In the genomic region with DNA sequence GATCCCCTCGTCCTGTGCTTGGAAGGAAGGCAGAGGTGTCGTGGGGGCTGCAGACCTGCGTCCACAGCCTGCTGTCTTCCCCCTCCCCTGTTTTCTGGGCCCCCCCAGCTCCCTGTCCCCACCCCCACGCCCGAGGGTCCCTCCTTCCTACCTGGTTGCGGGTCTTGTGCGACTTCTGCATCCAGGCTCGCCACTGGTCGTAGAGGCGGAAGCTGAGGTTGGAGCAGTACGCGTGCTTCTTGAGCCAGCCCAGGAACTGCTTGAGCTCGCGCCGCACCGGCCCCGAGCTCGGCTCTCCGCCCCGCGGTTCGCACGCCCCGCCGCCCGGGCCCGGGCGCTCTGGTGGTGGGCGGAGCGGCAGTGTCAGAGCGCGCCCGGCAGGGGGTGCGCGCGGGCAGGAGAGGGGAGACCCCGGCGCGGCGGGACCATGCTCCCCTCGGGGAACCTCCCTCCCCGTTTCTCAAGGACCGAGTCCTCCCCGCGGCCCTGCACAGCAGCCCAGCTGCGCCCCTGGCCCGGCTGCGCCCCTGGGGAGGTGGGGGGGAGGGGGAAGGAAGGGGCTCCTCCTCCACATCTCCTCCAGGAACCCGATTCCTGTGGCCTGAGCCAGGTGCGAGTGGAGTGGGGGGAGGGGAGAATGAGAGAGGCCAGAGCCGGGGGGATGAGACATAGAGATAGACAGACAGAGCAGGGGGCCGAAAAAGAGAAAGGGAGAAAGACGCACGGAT, we compare ENCODE assay signal across 1 cellular context.
A peak's percentile ranks its signal among the peaks of the same experiment; 100 is the strongest.
TF ChIP-seq lines count a peak whose summit lies in the region.

No MANE protein-coding gene starts in this region.

TF ChIP-seq in K562, 482 proteins besides CTCF, POLR2A, EP300 and RAD21 (continues in another document):
- no peak for TF ChIP-seq SRSF7 (optimal IDR thresholded peaks at IDR 0.05; ENCODE audit: low read depth, low read length)
- TF ChIP-seq, protein P1, sequence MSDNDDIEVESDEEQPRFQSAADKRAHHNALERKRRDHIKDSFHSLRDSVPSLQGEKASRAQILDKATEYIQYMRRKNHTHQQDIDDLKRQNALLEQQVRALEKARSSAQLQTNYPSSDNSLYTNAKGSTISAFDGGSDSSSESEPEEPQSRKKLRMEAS (CRISPR knock-in tag; IDR thresholded peaks at IDR 0.05), result 0 out of 2 replicates have a peak, but pooled peaks have one; percentile 5
- no peak for TF ChIP-seq HNRNPUL1 (IDR thresholded peaks at IDR 0.05; ENCODE audit: low read length)
- no peak for TF ChIP-seq PRPF4 (IDR thresholded peaks at IDR 0.05; ENCODE audit: insufficient read depth, low read depth, low read length, poor library complexity, severe bottlenecking)
- TF ChIP-seq FOXA3 (CRISPR knock-in tag; conservative IDR thresholded peaks at IDR 0.05 in 1 of 2, IDR thresholded peaks at IDR 0.05 in 1 of 2), result no peak
- TF ChIP-seq HDAC6 (IDR thresholded peaks at IDR 0.05; ENCODE audit: low read depth, low read length), result no peak
- TF ChIP-seq ILK (tag; IDR thresholded peaks at IDR 0.05; ENCODE audit: borderline replicate concordance, low read depth), result no peak
- no peak for TF ChIP-seq ZNF589 (CRISPR knock-in tag; IDR thresholded peaks at IDR 0.05; ENCODE audit: low read depth)
- TF ChIP-seq, protein P2, sequence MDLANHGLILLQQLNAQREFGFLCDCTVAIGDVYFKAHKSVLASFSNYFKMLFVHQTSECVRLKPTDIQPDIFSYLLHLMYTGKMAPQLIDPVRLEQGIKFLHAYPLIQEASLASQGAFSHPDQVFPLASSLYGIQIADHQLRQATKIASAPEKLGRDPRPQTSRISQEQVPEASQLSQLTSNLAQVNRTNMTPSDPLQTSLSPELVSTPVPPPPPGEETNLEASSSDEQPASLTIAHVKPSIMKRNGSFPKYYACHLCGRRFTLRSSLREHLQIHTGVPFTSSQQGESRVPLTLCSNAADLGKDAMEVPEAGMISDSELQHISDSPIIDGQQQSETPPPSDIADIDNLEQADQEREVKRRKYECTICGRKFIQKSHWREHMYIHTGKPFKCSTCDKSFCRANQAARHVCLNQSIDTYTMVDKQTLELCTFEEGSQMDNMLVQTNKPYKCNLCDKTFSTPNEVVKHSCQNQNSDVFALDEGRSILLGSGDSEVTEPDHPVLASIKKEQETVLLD (IDR thresholded peaks at IDR 0.05), result 0 out of 2 replicates have a peak, but pooled peaks have one; percentile 24
- peak; percentile 73 for TF ChIP-seq ZNF263 (CRISPR knock-in tag; IDR thresholded peaks at IDR 0.05; ENCODE audit: borderline replicate concordance)
- TF ChIP-seq NR1H2 (CRISPR knock-in tag; IDR thresholded peaks at IDR 0.05), result no peak
- TF ChIP-seq SMAD4 (CRISPR knock-in tag; conservative IDR thresholded peaks at IDR 0.05), result 0 out of 2 replicates have a peak, but pooled peaks have one; percentile 27
- TF ChIP-seq, protein P3, sequence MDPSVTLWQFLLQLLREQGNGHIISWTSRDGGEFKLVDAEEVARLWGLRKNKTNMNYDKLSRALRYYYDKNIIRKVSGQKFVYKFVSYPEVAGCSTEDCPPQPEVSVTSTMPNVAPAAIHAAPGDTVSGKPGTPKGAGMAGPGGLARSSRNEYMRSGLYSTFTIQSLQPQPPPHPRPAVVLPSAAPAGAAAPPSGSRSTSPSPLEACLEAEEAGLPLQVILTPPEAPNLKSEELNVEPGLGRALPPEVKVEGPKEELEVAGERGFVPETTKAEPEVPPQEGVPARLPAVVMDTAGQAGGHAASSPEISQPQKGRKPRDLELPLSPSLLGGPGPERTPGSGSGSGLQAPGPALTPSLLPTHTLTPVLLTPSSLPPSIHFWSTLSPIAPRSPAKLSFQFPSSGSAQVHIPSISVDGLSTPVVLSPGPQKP (CRISPR knock-in tag; IDR thresholded peaks at IDR 0.05), result no peak
- TF ChIP-seq, protein P4, sequence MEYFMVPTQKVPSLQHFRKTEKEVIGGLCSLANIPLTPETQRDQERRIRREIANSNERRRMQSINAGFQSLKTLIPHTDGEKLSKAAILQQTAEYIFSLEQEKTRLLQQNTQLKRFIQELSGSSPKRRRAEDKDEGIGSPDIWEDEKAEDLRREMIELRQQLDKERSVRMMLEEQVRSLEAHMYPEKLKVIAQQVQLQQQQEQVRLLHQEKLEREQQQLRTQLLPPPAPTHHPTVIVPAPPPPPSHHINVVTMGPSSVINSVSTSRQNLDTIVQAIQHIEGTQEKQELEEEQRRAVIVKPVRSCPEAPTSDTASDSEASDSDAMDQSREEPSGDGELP (CRISPR knock-in tag; IDR thresholded peaks at IDR 0.05; ENCODE audit: borderline replicate concordance), result peak; percentile 56; the same call in 1 of the 2 replicates
- TF ChIP-seq, protein P5, sequence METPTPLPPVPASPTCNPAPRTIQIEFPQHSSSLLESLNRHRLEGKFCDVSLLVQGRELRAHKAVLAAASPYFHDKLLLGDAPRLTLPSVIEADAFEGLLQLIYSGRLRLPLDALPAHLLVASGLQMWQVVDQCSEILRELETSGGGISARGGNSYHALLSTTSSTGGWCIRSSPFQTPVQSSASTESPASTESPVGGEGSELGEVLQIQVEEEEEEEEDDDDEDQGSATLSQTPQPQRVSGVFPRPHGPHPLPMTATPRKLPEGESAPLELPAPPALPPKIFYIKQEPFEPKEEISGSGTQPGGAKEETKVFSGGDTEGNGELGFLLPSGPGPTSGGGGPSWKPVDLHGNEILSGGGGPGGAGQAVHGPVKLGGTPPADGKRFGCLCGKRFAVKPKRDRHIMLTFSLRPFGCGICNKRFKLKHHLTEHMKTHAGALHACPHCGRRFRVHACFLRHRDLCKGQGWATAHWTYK (CRISPR knock-in tag; IDR thresholded peaks at IDR 0.05), result 0 out of 2 replicates have a peak, but pooled peaks have one; percentile 51
- no peak for TF ChIP-seq NFRKB (IDR thresholded peaks at IDR 0.05; ENCODE audit: low read depth)
- no peak for TF ChIP-seq ZSCAN29 (IDR thresholded peaks at IDR 0.05)
- no peak for TF ChIP-seq TEAD1 (CRISPR knock-in tag; IDR thresholded peaks at IDR 0.05)
- no peak for TF ChIP-seq ZNF232 (CRISPR knock-in tag; IDR thresholded peaks at IDR 0.05)
- peak; percentile 58; the same call in 1 of the 2 replicates for TF ChIP-seq SOX6 (IDR thresholded peaks at IDR 0.05)
- no peak for TF ChIP-seq RAD51 (IDR thresholded peaks at IDR 0.05; ENCODE audit: borderline replicate concordance, low read depth)
- peak; percentile 67 for TF ChIP-seq BHLHE40 (IDR thresholded peaks at IDR 0.05; ENCODE audit: low read length)
- TF ChIP-seq ZNF764 (CRISPR knock-in tag; IDR thresholded peaks at IDR 0.05; ENCODE audit: low read depth), result peak; percentile 26; the same call in 1 of the 2 replicates
- TF ChIP-seq RBM22 (IDR thresholded peaks at IDR 0.05; ENCODE audit: low read depth, low read length, poor library complexity, severe bottlenecking), result no peak
- TF ChIP-seq PHF20 (IDR thresholded peaks at IDR 0.05; ENCODE audit: partially characterized antibody), result no peak
- peak; percentile 31; the same call in 1 of the 2 replicates for TF ChIP-seq KDM2B (CRISPR knock-in tag; IDR thresholded peaks at IDR 0.05)
- TF ChIP-seq ILF3 (IDR thresholded peaks at IDR 0.05; ENCODE audit: borderline replicate concordance), result no peak
- TF ChIP-seq NFATC3 (IDR thresholded peaks at IDR 0.05), result peak; percentile 99
- TF ChIP-seq ZBTB7A (IDR thresholded peaks at IDR 0.05; ENCODE audit: borderline replicate concordance, control insufficient read depth, low read depth, low read length), result peak; percentile 98
- TF ChIP-seq, protein P6, sequence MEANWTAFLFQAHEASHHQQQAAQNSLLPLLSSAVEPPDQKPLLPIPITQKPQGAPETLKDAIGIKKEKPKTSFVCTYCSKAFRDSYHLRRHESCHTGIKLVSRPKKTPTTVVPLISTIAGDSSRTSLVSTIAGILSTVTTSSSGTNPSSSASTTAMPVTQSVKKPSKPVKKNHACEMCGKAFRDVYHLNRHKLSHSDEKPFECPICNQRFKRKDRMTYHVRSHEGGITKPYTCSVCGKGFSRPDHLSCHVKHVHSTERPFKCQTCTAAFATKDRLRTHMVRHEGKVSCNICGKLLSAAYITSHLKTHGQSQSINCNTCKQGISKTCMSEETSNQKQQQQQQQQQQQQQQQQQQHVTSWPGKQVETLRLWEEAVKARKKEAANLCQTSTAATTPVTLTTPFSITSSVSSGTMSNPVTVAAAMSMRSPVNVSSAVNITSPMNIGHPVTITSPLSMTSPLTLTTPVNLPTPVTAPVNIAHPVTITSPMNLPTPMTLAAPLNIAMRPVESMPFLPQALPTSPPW (CRISPR knock-in tag; IDR thresholded peaks at IDR 0.05), result peak; percentile 75
- peak; percentile 48 for TF ChIP-seq FOS (IDR thresholded peaks at IDR 0.05; ENCODE audit: extremely low read depth, insufficient read length)
- TF ChIP-seq ZFX (CRISPR knock-in tag; IDR thresholded peaks at IDR 0.05), result peak; percentile 33
- TF ChIP-seq PTBP1 (IDR thresholded peaks at IDR 0.05; ENCODE audit: low read depth, low read length), result no peak
- TF ChIP-seq PPARD (CRISPR knock-in tag; IDR thresholded peaks at IDR 0.05), result no peak
- no peak for TF ChIP-seq ARNT (IDR thresholded peaks at IDR 0.05)
- TF ChIP-seq, protein P7, sequence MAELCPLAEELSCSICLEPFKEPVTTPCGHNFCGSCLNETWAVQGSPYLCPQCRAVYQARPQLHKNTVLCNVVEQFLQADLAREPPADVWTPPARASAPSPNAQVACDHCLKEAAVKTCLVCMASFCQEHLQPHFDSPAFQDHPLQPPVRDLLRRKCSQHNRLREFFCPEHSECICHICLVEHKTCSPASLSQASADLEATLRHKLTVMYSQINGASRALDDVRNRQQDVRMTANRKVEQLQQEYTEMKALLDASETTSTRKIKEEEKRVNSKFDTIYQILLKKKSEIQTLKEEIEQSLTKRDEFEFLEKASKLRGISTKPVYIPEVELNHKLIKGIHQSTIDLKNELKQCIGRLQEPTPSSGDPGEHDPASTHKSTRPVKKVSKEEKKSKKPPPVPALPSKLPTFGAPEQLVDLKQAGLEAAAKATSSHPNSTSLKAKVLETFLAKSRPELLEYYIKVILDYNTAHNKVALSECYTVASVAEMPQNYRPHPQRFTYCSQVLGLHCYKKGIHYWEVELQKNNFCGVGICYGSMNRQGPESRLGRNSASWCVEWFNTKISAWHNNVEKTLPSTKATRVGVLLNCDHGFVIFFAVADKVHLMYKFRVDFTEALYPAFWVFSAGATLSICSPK (IDR thresholded peaks at IDR 0.05; ENCODE audit: borderline replicate concordance), result no peak
- TF ChIP-seq POLR2AphosphoS2 (IDR thresholded peaks at IDR 0.05; ENCODE audit: low read length), result 0 out of 2 replicates have a peak, but pooled peaks have one; percentile 42
- peak; percentile 80 for TF ChIP-seq CXXC5 (CRISPR knock-in tag; IDR thresholded peaks at IDR 0.05)
- TF ChIP-seq HMGN3 (IDR thresholded peaks at IDR 0.05; ENCODE audit: borderline replicate concordance, extremely low read depth, insufficient read length, low read depth, low read length), result peak; percentile 95
- peak; percentile 59 to 68; a peak in 3 of 4 replicates for TF ChIP-seq MAZ (CRISPR knock-in tag; conservative IDR thresholded peaks at IDR 0.05 in 1 of 2, IDR thresholded peaks at IDR 0.05 in 1 of 2)
- TF ChIP-seq, protein P8, sequence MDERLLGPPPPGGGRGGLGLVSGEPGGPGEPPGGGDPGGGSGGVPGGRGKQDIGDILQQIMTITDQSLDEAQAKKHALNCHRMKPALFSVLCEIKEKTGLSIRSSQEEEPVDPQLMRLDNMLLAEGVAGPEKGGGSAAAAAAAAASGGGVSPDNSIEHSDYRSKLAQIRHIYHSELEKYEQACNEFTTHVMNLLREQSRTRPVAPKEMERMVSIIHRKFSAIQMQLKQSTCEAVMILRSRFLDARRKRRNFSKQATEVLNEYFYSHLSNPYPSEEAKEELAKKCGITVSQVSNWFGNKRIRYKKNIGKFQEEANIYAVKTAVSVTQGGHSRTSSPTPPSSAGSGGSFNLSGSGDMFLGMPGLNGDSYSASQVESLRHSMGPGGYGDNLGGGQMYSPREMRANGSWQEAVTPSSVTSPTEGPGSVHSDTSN (CRISPR knock-in tag; IDR thresholded peaks at IDR 0.05; ENCODE audit: low read depth), result no peak
- TF ChIP-seq, protein P8 (tag; conservative IDR thresholded peaks at IDR 0.05; ENCODE audit: low read depth), result no peak
- TF ChIP-seq ZNF239 (CRISPR knock-in tag; IDR thresholded peaks at IDR 0.05), result no peak
- TF ChIP-seq KDM5B (IDR thresholded peaks at IDR 0.05; ENCODE audit: insufficient replicate concordance, low read depth, low read length), result peak; percentile 25
- TF ChIP-seq, protein P9, sequence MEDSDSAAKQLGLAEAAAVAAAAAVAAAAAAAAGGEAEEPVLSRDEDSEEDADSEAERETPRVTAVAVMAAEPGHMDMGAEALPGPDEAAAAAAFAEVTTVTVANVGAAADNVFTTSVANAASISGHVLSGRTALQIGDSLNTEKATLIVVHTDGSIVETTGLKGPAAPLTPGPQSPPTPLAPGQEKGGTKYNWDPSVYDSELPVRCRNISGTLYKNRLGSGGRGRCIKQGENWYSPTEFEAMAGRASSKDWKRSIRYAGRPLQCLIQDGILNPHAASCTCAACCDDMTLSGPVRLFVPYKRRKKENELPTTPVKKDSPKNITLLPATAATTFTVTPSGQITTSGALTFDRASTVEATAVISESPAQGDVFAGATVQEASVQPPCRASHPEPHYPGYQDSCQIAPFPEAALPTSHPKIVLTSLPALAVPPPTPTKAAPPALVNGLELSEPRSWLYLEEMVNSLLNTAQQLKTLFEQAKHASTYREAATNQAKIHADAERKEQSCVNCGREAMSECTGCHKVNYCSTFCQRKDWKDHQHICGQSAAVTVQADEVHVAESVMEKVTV (CRISPR knock-in tag; IDR thresholded peaks at IDR 0.05), result 0 out of 2 replicates have a peak, but pooled peaks have one; percentile 11
- peak; percentile 62 for TF ChIP-seq L3MBTL2 (IDR thresholded peaks at IDR 0.05)
- TF ChIP-seq NFE2 (IDR thresholded peaks at IDR 0.05; ENCODE audit: low read depth), result no peak
- peak; percentile 33; the same call in 1 of the 2 replicates for TF ChIP-seq EP400 (IDR thresholded peaks at IDR 0.05)
- TF ChIP-seq FIP1L1 (IDR thresholded peaks at IDR 0.05; ENCODE audit: low read depth, low read length, poor library complexity, severe bottlenecking), result peak; percentile 70
- TF ChIP-seq PHF21A (IDR thresholded peaks at IDR 0.05; ENCODE audit: borderline replicate concordance, low read depth), result no peak
- TF ChIP-seq DPF2 (IDR thresholded peaks at IDR 0.05), result peak; percentile 34; the same call in 1 of the 2 replicates
- TF ChIP-seq NCOA1 (IDR thresholded peaks at IDR 0.05; ENCODE audit: low read depth), result 0 out of 2 replicates have a peak, but pooled peaks have one; percentile 24
- TF ChIP-seq ZNF165 (CRISPR knock-in tag; IDR thresholded peaks at IDR 0.05; ENCODE audit: borderline replicate concordance), result no peak
- TF ChIP-seq ZNF57 (CRISPR knock-in tag; IDR thresholded peaks at IDR 0.05), result no peak
- TF ChIP-seq CBFA2T3 (IDR thresholded peaks at IDR 0.05), result peak; percentile 19; the same call in 1 of the 2 replicates
- TF ChIP-seq HOXB6 (CRISPR knock-in tag; IDR thresholded peaks at IDR 0.05; ENCODE audit: borderline replicate concordance), result no peak
- peak; percentile 91 for TF ChIP-seq CCNT2 (IDR thresholded peaks at IDR 0.05; ENCODE audit: borderline replicate concordance, extremely low read depth, insufficient read length, low read depth, low read length)
- TF ChIP-seq ZNF212 (CRISPR knock-in tag; IDR thresholded peaks at IDR 0.05), result no peak
- no peak for TF ChIP-seq BCL6 (CRISPR knock-in tag; IDR thresholded peaks at IDR 0.05)
- no peak for TF ChIP-seq ZNF23 (CRISPR knock-in tag; IDR thresholded peaks at IDR 0.05)
